Comparison of ENCODE assay signal across 19 cellular contexts in genomic region chr5:172915514-172915913, GRCh38. TPM values are rescaled to one million over a fixed set of nuclear protein-coding genes. Genes with fewer than 3 reads are reported as not detected.
DNase-seq lines count a peak whose midpoint lies in the region; ATAC-seq and TF ChIP-seq lines count a peak whose summit lies in the region.
"Had no signal": no experiment of that assay in that cellular context is flagged by ENCODE, and none has a peak within 500 bp of the region (broad histone marks: within the 10 kb centered on the region; RNA-seq: fewer than 3 reads in every experiment).

No MANE protein-coding gene starts in this region.

- H3K23ac ChIP-seq in neuronal stem cell (ENCODE audit: low read depth, low read length, poor library complexity), result no peak overlapping the region

- no peaks in the 10 kb centered on the region for H3K9me3 Mint-ChIP-seq in MCF 10A (ENCODE audit: unreplicated experiment)
- no peaks in the 10 kb centered on the region for H3K9me3 Mint-ChIP-seq in CD8-positive, alpha-beta T cell
- no peaks in the 10 kb centered on the region for H3K9me3 Mint-ChIP-seq in nephron progenitor cell
- H3K9me3 Mint-ChIP-seq in neural progenitor cell, result no peaks in the 10 kb centered on the region
- H3K9me3 Mint-ChIP-seq: CD4-positive, alpha-beta T cell; H9 had no signal

- H3K27ac Mint-ChIP-seq in MCF 10A (ENCODE audit: low read depth, unreplicated experiment) (peak overlapping the region; percentile 85), T-helper 17 cell (peak overlapping the region; percentile 27), nephron progenitor cell (peak overlapping the region; percentile 20), neural progenitor cell (no peak overlapping the region)
- peak overlapping the region; percentile 55 for H3K27ac Mint-ChIP-seq in CD8-positive, alpha-beta T cell
- H3K27ac Mint-ChIP-seq: CD4-positive, alpha-beta T cell; H9 had no signal

- H3K4me3 Mint-ChIP-seq in MCF 10A (ENCODE audit: unreplicated experiment) (no peak overlapping the region), T-helper 17 cell (no peak overlapping the region), nephron progenitor cell (no peak overlapping the region), neural progenitor cell (no peak overlapping the region)
- no peak overlapping the region for H3K4me3 Mint-ChIP-seq in CD8-positive, alpha-beta T cell
- H3K4me3 Mint-ChIP-seq: CD4-positive, alpha-beta T cell; H9 had no signal

- ATAC-seq in CD8-positive, alpha-beta T cell, result no peak
- ATAC-seq in T-helper 17 cell, result no peak

- H3K9me3 ChIP-seq in breast epithelium (no peaks in the 10 kb centered on the region), T-helper 17 cell (ENCODE audit: control insufficient read depth, low read length, poor library complexity, severe bottlenecking) (no peaks in the 10 kb centered on the region), neuronal stem cell (replicated peaks in 1 of 2; ENCODE audit: control insufficient read depth in 2 of 2, insufficient read depth in 1 of 2, low read depth in 1 of 2, low read length in 2 of 2) (no peaks in the 10 kb centered on the region), neural progenitor cell (ENCODE audit: low read depth) (no peaks in the 10 kb centered on the region)
- H3K9me3 ChIP-seq in CD8-positive, alpha-beta T cell (ENCODE audit: low read length), result no peaks in the 10 kb centered on the region

- H3K9ac ChIP-seq in neuronal stem cell (ENCODE audit: low read depth, low read length, poor library complexity) (no peak overlapping the region), neural progenitor cell (no peak overlapping the region)

- H3K27ac ChIP-seq in breast epithelium (no peak overlapping the region), neuronal stem cell (replicated peaks; ENCODE audit: low read length) (no peak overlapping the region), neural progenitor cell (no peak overlapping the region)
- no peak overlapping the region for H3K27ac ChIP-seq in CD8-positive, alpha-beta T cell (ENCODE audit: low read depth, low read length)
- H3K27ac ChIP-seq: 22Rv1, HL-60 had no signal

- no peak overlapping the region for H3K4me2 ChIP-seq in neuronal stem cell (ENCODE audit: insufficient read depth, low read length, poor library complexity, severe bottlenecking)
- no peak overlapping the region for H3K4me2 ChIP-seq in neural progenitor cell

- H2BK120ac ChIP-seq in neuronal stem cell (ENCODE audit: low read depth, low read length), result no peak overlapping the region

- H4K8ac ChIP-seq in neuronal stem cell (ENCODE audit: low read depth, low read length), result no peak overlapping the region

- H3K4me1 Mint-ChIP-seq in MCF 10A (ENCODE audit: insufficient read depth, unreplicated experiment), result peaks cover 34% of the 10 kb centered on the region
- H3K4me1 Mint-ChIP-seq in CD8-positive, alpha-beta T cell (ENCODE audit: low read depth), result peaks cover 27% of the 10 kb centered on the region
- H3K4me1 Mint-ChIP-seq in T-helper 17 cell, result peaks cover 5% of the 10 kb centered on the region
- peaks cover 8% of the 10 kb centered on the region for H3K4me1 Mint-ChIP-seq in nephron progenitor cell
- H3K4me1 Mint-ChIP-seq in neural progenitor cell, result peaks cover 8% of the 10 kb centered on the region
- H3K4me1 Mint-ChIP-seq: H9 had no signal

- CTCF ChIA-PET in MCF 10A (lab: Yijun Ruan, JAX), result interaction anchor here (0.6 to 2.2 kb wide), 12 partner anchors 10 to 277 kb away, joined by 3 to 9 read pairs (median 4); no protein-coding TSS in a partner anchor
- CTCF ChIA-PET in CD8-positive, alpha-beta T cell (lab: Charles Lee), result interaction anchor here (1.1 to 1.5 kb wide), 4 partner anchors 17 to 202 kb away, joined by 3 to 6 read pairs (median 4); no protein-coding TSS in a partner anchor

- no peaks in the 10 kb centered on the region for H3K27me3 ChIP-seq in breast epithelium
- H3K27me3 ChIP-seq in CD8-positive, alpha-beta T cell (ENCODE audit: insufficient read depth, low read length), result no peaks in the 10 kb centered on the region
- no peaks in the 10 kb centered on the region for H3K27me3 ChIP-seq in neuronal stem cell (ENCODE audit: control insufficient read depth in 3 of 3, insufficient read depth in 3 of 3, low read depth in 1 of 3, low read length in 3 of 3)
- H3K27me3 ChIP-seq in neural progenitor cell, result no peaks in the 10 kb centered on the region

- intact Hi-C loops in MCF 10A (cut with micrococcal nuclease) (no loop called here), breast epithelium (cut with DNase I; ENCODE audit: low total_unique reads) (no loop called here)
- intact Hi-C loops in CD8-positive, alpha-beta T cell (cut with DNase I, micrococcal nuclease), result loop anchor here (5.0 kb wide), 3 partner anchors 53 to 848 kb away; no protein-coding TSS in a partner anchor

- TF ChIP-seq CTCF in MCF 10A (IDR thresholded peaks at IDR 0.05; ENCODE audit: unreplicated experiment) (no peak), breast epithelium (IDR thresholded peaks at IDR 0.05) (no peak), nephron progenitor cell (IDR thresholded peaks at IDR 0.05) (no peak), neural progenitor cell (IDR thresholded peaks at IDR 0.05) (no peak)
- no peak for TF ChIP-seq CTCF in CD8-positive, alpha-beta T cell (IDR thresholded peaks at IDR 0.05)

- H3K79me2 ChIP-seq in neural progenitor cell (ENCODE audit: low read depth), result no peaks in the 10 kb centered on the region

- H2AK5ac ChIP-seq in neuronal stem cell (ENCODE audit: low read depth, low read length), result no peak overlapping the region

- H3K14ac ChIP-seq in neuronal stem cell (ENCODE audit: low read length), result no peak overlapping the region

- no peaks in the 10 kb centered on the region for H3K79me1 ChIP-seq in neuronal stem cell (ENCODE audit: low read depth, low read length)

- H2AFZ ChIP-seq in neuronal stem cell (ENCODE audit: low read length) (no peak overlapping the region), neural progenitor cell (replicated peaks) (no peak overlapping the region)

- H3K4ac ChIP-seq in neuronal stem cell (ENCODE audit: low read length), result no peak overlapping the region

- H2BK15ac ChIP-seq in neuronal stem cell (ENCODE audit: low read length), result no peak overlapping the region

- BruUV-seq in MCF 10A (replicated peaks; lab: Mats Ljungman, UMichigan), result no TSS peak

- no CpG with 5 or more reads among the region's 10 CpGs for WGBS in neuronal stem cell (ENCODE audit: extremely low coverage in 2 of 2, insufficient read length in 2 of 2, insufficient replicate concordance in 1 of 2), 2 donors

- H3K36me3 ChIP-seq in breast epithelium, result peaks cover 5% of the 10 kb centered on the region
- H3K36me3 ChIP-seq in CD8-positive, alpha-beta T cell (ENCODE audit: insufficient read depth, low read length), result peaks cover 33% of the 10 kb centered on the region
- H3K36me3 ChIP-seq in neuronal stem cell (replicated peaks in 1 of 2; ENCODE audit: control insufficient read depth in 2 of 2, insufficient read depth in 2 of 2, low read length in 2 of 2), result peaks cover 35 to 87% of the 10 kb centered on the region in 2 donors
- no peaks in the 10 kb centered on the region for H3K36me3 ChIP-seq in neural progenitor cell

- no peaks in the 10 kb centered on the region for H3K27me3 Mint-ChIP-seq in MCF 10A (ENCODE audit: insufficient read depth, unreplicated experiment)
- no peaks in the 10 kb centered on the region for H3K27me3 Mint-ChIP-seq in CD8-positive, alpha-beta T cell (ENCODE audit: low read depth)
- H3K27me3 Mint-ChIP-seq in T-helper 17 cell, result no peaks in the 10 kb centered on the region
- H3K27me3 Mint-ChIP-seq in nephron progenitor cell (ENCODE audit: low read depth, poor library complexity), result peaks cover 7% of the 10 kb centered on the region
- peaks cover 6% of the 10 kb centered on the region for H3K27me3 Mint-ChIP-seq in neural progenitor cell (ENCODE audit: insufficient read depth, low read depth)
- H3K27me3 Mint-ChIP-seq: CD4-positive, alpha-beta T cell had no signal

- H3K36me3 Mint-ChIP-seq in MCF 10A (ENCODE audit: insufficient read depth, unreplicated experiment) (peaks cover 99% of the 10 kb centered on the region), T-helper 17 cell (ENCODE audit: low read depth) (peaks cover 5% of the 10 kb centered on the region), nephron progenitor cell (ENCODE audit: low read depth) (peaks cover 38% of the 10 kb centered on the region), neural progenitor cell (peaks cover 13% of the 10 kb centered on the region)
- H3K36me3 Mint-ChIP-seq in CD8-positive, alpha-beta T cell, result peaks cover 59% of the 10 kb centered on the region

- no peak for TF ChIP-seq POLR2A in breast epithelium (IDR thresholded peaks at IDR 0.05)

- POLR2A ChIA-PET in MCF 10A (lab: Yijun Ruan, JAX), result interaction anchor here (1.3 kb wide), 1 partner anchor 144 kb away, joined by 6 read pairs; the partner anchor contains the start of gene DUSP1
- POLR2A ChIA-PET in CD8-positive, alpha-beta T cell (lab: Charles Lee), result interaction anchor here (1.1 kb wide), 1 partner anchor 9 kb away, joined by 3 read pairs; no protein-coding TSS in a partner anchor

- no peak overlapping the region for H3K18ac ChIP-seq in neuronal stem cell (ENCODE audit: low read length)

- no peaks in the 10 kb centered on the region for H4K20me1 ChIP-seq in neural progenitor cell (ENCODE audit: low read depth)

- no peak overlapping the region for H2BK5ac ChIP-seq in neuronal stem cell (ENCODE audit: low read length)

- H3K4me1 ChIP-seq in breast epithelium (no peaks in the 10 kb centered on the region), neuronal stem cell (ENCODE audit: control insufficient read depth in 2 of 2, insufficient read depth in 1 of 2, low read depth in 1 of 2, low read length in 2 of 2) (no peaks in the 10 kb centered on the region), neural progenitor cell (no peaks in the 10 kb centered on the region)
- peaks cover 26% of the 10 kb centered on the region for H3K4me1 ChIP-seq in CD8-positive, alpha-beta T cell (ENCODE audit: insufficient read depth, low read length)

- no peaks in the 10 kb centered on the region for H3F3A ChIP-seq in neural progenitor cell (ENCODE audit: low read depth)

- no peak overlapping the region for H4K91ac ChIP-seq in neuronal stem cell (ENCODE audit: low read depth, low read length, poor library complexity)

- H2BK12ac ChIP-seq in neuronal stem cell (ENCODE audit: low read length), result no peak overlapping the region

- DNase-seq in MCF 10A (ENCODE audit: unreplicated experiment) (no peak), breast epithelium (ENCODE audit: low spot score in 2 of 2) (no peak), T-helper 17 cell (no peak), nephron progenitor cell (no peak), neuronal stem cell (ENCODE audit: low spot score) (no peak), SHP77 (lab: John Stamatoyannopoulos, UW) (no peak), neural progenitor cell (ENCODE audit: low spot score) (no peak)
- no peak for DNase-seq in CD8-positive, alpha-beta T cell
- DNase-seq: AML-193; C1 segment of cervical spinal cord; CD4-positive, alpha-beta T cell; COR-L47; DMS153; DMS79 treated with DMSO at 0.1 percent for 48 hours; EL; GOT3; H9 had no signal

- H3K4me3 ChIP-seq in breast epithelium, result no peak overlapping the region
- no peak overlapping the region for H3K4me3 ChIP-seq in CD8-positive, alpha-beta T cell (ENCODE audit: low read depth, low read length)
- H3K4me3 ChIP-seq in neuronal stem cell (ENCODE audit: low read length in 2 of 2), result no peak overlapping the region
- H3K4me3 ChIP-seq in neural progenitor cell, result no peak overlapping the region

RNA-seq across cellular contexts. Expression of gene RPL26L1, which starts 43.7 kb away (rescaled TPM):
- total RNA-seq in MCF 10A (2022), result 103 and 119 TPM in 2 replicates
- total RNA-seq in breast epithelium, result 10 to 100 TPM; 21.4 to 34.1 (median 22.0) TPM
- 10 to 100 TPM; 12.0 to 12.7 TPM for total RNA-seq in CD8-positive, alpha-beta T cell
- 10 to 100 TPM; 13.9 to 17.7 TPM for total RNA-seq in T-helper 17 cell
- 88.1 TPM for polyA plus RNA-seq in neuronal stem cell (2013, experiment 1 of 2)
- 87.5 TPM for polyA plus RNA-seq in neuronal stem cell (2013, experiment 2 of 2)
- 55.7 and 99.3 TPM in 2 replicates for total RNA-seq in neural progenitor cell (ENCODE audit: low replicate concordance)

Comparison
In these comparisons a context has a peak if more than half of its experiments do, and no peak if none do; other contexts are left out.
1. intact Hi-C loops: an anchor here in CD8-positive, alpha-beta T cell (5.0 kb wide); none called in MCF 10A and breast epithelium.